1 cellular context compared by ENCODE assay signal in genomic region chr9:109307380-109308240, GRCh38.
A peak's percentile ranks its signal among the peaks of the same experiment; 100 is the strongest.
TF ChIP-seq lines count a peak whose summit lies in the region.

No MANE protein-coding gene starts in this region.

TF ChIP-seq in HepG2, 621 proteins besides CTCF, POLR2A, EP300 and RAD21 (continued from another document and continues in another):
- TF ChIP-seq MYPOP (CRISPR knock-in tag; IDR thresholded peaks at IDR 0.05): 0 out of 2 replicates have a peak, but pooled peaks have one; percentile 52
- peak; percentile 78; the same call in 1 of the 2 replicates for TF ChIP-seq ZNF691 (CRISPR knock-in tag; IDR thresholded peaks at IDR 0.05; ENCODE audit: borderline replicate concordance, low read depth)
- TF ChIP-seq ZBTB7B (CRISPR knock-in tag; IDR thresholded peaks at IDR 0.05): peak; percentile 36; the same call in 1 of the 2 replicates
- peak; percentile 65; the same call in 1 of the 2 replicates for TF ChIP-seq BCL6 (CRISPR knock-in tag; IDR thresholded peaks at IDR 0.05)
- TF ChIP-seq CEBPG (CRISPR knock-in tag; IDR thresholded peaks at IDR 0.05): peak; percentile 25
- TF ChIP-seq ZNF615 (CRISPR knock-in tag; IDR thresholded peaks at IDR 0.05; ENCODE audit: borderline replicate concordance): no peak
- no peak for TF ChIP-seq ZNF414 (CRISPR knock-in tag; IDR thresholded peaks at IDR 0.05)
- TF ChIP-seq ATF4 (CRISPR knock-in tag; IDR thresholded peaks at IDR 0.05): peak in 1 of 2 experiments; percentile 69; a peak in 2 of 4 replicates
- TF ChIP-seq PREB (CRISPR knock-in tag; IDR thresholded peaks at IDR 0.05): no peak
- TF ChIP-seq FOXO1 (CRISPR knock-in tag; IDR thresholded peaks at IDR 0.05): peak; percentile 61; the same call in 1 of the 2 replicates
- TF ChIP-seq CC2D1A (CRISPR knock-in tag; IDR thresholded peaks at IDR 0.05): no peak
- TF ChIP-seq KMT2A (CRISPR knock-in tag; IDR thresholded peaks at IDR 0.05): peak; percentile 32; the same call in 1 of the 2 replicates
- no peak for TF ChIP-seq SUZ12 (IDR thresholded peaks at IDR 0.05; ENCODE audit: low read depth, low read length)
- TF ChIP-seq PAXIP1 (CRISPR knock-in tag; conservative IDR thresholded peaks at IDR 0.05): peak; percentile 95
- TF ChIP-seq SAP130 (CRISPR knock-in tag; IDR thresholded peaks at IDR 0.05; ENCODE audit: low read depth): peak; percentile 81
- TF ChIP-seq PATZ1 (CRISPR knock-in tag; IDR thresholded peaks at IDR 0.05): peak; percentile 91
- TF ChIP-seq FOXP4 (CRISPR knock-in tag; IDR thresholded peaks at IDR 0.05): peak; percentile 71; the same call in 1 of the 2 replicates
- TF ChIP-seq JUND (CRISPR knock-in tag; IDR thresholded peaks at IDR 0.05): peak; percentile 55; the same call in 1 of the 2 replicates
- no peak for TF ChIP-seq RFXANK (CRISPR knock-in tag; IDR thresholded peaks at IDR 0.05)
- peak; percentile 81 for TF ChIP-seq HOXA3 (CRISPR knock-in tag; IDR thresholded peaks at IDR 0.05)
- no peak for TF ChIP-seq ZFP90 (CRISPR knock-in tag; IDR thresholded peaks at IDR 0.05; ENCODE audit: borderline replicate concordance)
- no peak for TF ChIP-seq ZNF740 (CRISPR knock-in tag; IDR thresholded peaks at IDR 0.05)
- no peak for TF ChIP-seq ZNF496 (CRISPR knock-in tag; IDR thresholded peaks at IDR 0.05; ENCODE audit: insufficient replicate concordance)
- TF ChIP-seq NFYB (CRISPR knock-in tag; IDR thresholded peaks at IDR 0.05): peak; percentile 69
- no peak for TF ChIP-seq DDIT3 (CRISPR knock-in tag; IDR thresholded peaks at IDR 0.05)
- no peak for TF ChIP-seq REL (CRISPR knock-in tag; conservative IDR thresholded peaks at IDR 0.05)
- no peak for TF ChIP-seq ZNF468 (CRISPR knock-in tag; IDR thresholded peaks at IDR 0.05)
- no peak for TF ChIP-seq SOX13 (IDR thresholded peaks at IDR 0.05)
- peak in 1 of 2 experiments; percentile 83; a peak in 2 of 4 replicates for TF ChIP-seq SOX13 (CRISPR knock-in tag; conservative IDR thresholded peaks at IDR 0.05 in 1 of 2, IDR thresholded peaks at IDR 0.05 in 1 of 2)
- TF ChIP-seq GFI1 (CRISPR knock-in tag; IDR thresholded peaks at IDR 0.05; ENCODE audit: borderline replicate concordance): peak; percentile 43; the same call in 1 of the 2 replicates
- TF ChIP-seq ZBTB37 (CRISPR knock-in tag; IDR thresholded peaks at IDR 0.05): peak; percentile 56; the same call in 1 of the 2 replicates
- TF ChIP-seq DRAP1 (CRISPR knock-in tag; IDR thresholded peaks at IDR 0.05): peak; percentile 56; the same call in 1 of the 2 replicates
- TF ChIP-seq ZNF646 (CRISPR knock-in tag; IDR thresholded peaks at IDR 0.05): no peak
